In genomic region chr3:53056442-53056841, GRCh38 we compare ENCODE assay signal across 9 cellular contexts. TPM values are rescaled to one million over a fixed set of nuclear protein-coding genes. Genes with fewer than 3 reads are reported as not detected.
DNase-seq lines count a peak whose midpoint lies in the region; ATAC-seq and TF ChIP-seq lines count a peak whose summit lies in the region.
"Had no signal": no experiment of that assay in that cellular context is flagged by ENCODE, and none has a peak within 500 bp of the region (broad histone marks: within the 10 kb centered on the region; RNA-seq: fewer than 3 reads in every experiment).

No MANE protein-coding gene starts in this region.

- no peak for DNase-seq in BJ (ENCODE audit: low read depth)
- DNase-seq in GM23248 = peak; percentile 47
- DNase-seq in SK-N-SH = peak; percentile 48
- DNase-seq in islet precursor cell = peak; percentile 72
- no peak for DNase-seq in left lung
- no peak for DNase-seq in thyroid gland
- no peak for DNase-seq in NCI-H187 treated with DMSO at 0.1 percent for 48 hours (lab: John Stamatoyannopoulos, UW)
- DNase-seq in osteocyte (ENCODE audit: extremely low spot score, unreplicated experiment) = no peak
- DNase-seq: activated CD4-positive, alpha-beta T cell treated with anti-CD3 and anti-CD28 coated beads, Interleukin-2, amount 50 U/mL, for 48 hours had no signal

- H3K4me2 ChIP-seq in GM23248 (ENCODE audit: unreplicated experiment) (no peak overlapping the region), SK-N-SH (no peak overlapping the region)

- H3K9me2 ChIP-seq in GM23248 (ENCODE audit: insufficient read depth) (no peaks in the 10 kb centered on the region), SK-N-SH (no peaks in the 10 kb centered on the region)

- H3K79me2 ChIP-seq in GM23248 (ENCODE audit: insufficient read depth) = no peaks in the 10 kb centered on the region
- H3K79me2 ChIP-seq in SK-N-SH (ENCODE audit: insufficient read depth) = no peaks in the 10 kb centered on the region

- no peak overlapping the region for H3K27ac Mint-ChIP-seq in osteocyte (ENCODE audit: unreplicated experiment)

- CTCF ChIA-PET in BJ (lab: Yijun Ruan, JAX) = interaction anchor here (1.9 kb wide), 1 partner anchor 15 kb away, joined by 4 read pairs; no protein-coding TSS in a partner anchor
- CTCF ChIA-PET in SK-N-SH (lab: Yijun Ruan, JAX) = interaction anchor here (0.6 to 2.3 kb wide), 3 partner anchors 10 to 207 kb away, joined by 3 to 11 read pairs (median 5); partner anchors contain the start of gene SFMBT1

- H3K4me3 Mint-ChIP-seq in osteocyte (ENCODE audit: unreplicated experiment) = no peak overlapping the region

- H3K27me3 Mint-ChIP-seq in osteocyte (ENCODE audit: unreplicated experiment) = peaks cover 18% of the 10 kb centered on the region

- no peaks in the 10 kb centered on the region for H3K4me1 ChIP-seq in GM23248 (ENCODE audit: insufficient read depth)
- H3K4me1 ChIP-seq in SK-N-SH (ENCODE audit: control insufficient read depth in 1 of 2, insufficient read depth in 2 of 2, low read depth in 1 of 2, low read length in 1 of 2) = no peaks in the 10 kb centered on the region
- no peaks in the 10 kb centered on the region for H3K4me1 ChIP-seq in left lung
- H3K4me1 ChIP-seq in thyroid gland = no peaks in the 10 kb centered on the region

- H3K4me3 ChIP-seq in BJ (ENCODE audit: low read depth, low read length) (no peak overlapping the region), GM23248 (no peak overlapping the region), SK-N-SH (ENCODE audit: low read depth in 2 of 2, low read length in 1 of 2) (no peak overlapping the region), left lung (no peak overlapping the region), thyroid gland (replicated peaks in 1 of 3) (no peak overlapping the region)

- in situ Hi-C loops in GM23248 (cut with MboI) = no loop called here

- no peak for TF ChIP-seq POLR2A in thyroid gland (IDR thresholded peaks at IDR 0.05)

- TF ChIP-seq CTCF in BJ (IDR thresholded peaks at IDR 0.05; ENCODE audit: insufficient read depth, low read depth, low read length) (peak; percentile 41), SK-N-SH (IDR thresholded peaks at IDR 0.05) (peak; percentile 43), left lung (IDR thresholded peaks at IDR 0.05) (no peak), thyroid gland (IDR thresholded peaks at IDR 0.05) (peak in 2 of 6 experiments; percentile 8 to 13), osteocyte (IDR thresholded peaks at IDR 0.05) (no peak)

- H3K36me3 Mint-ChIP-seq in osteocyte (ENCODE audit: unreplicated experiment) = no peaks in the 10 kb centered on the region

- no peaks in the 10 kb centered on the region for H3K9me3 Mint-ChIP-seq in osteocyte (ENCODE audit: unreplicated experiment)

- H3K9me3 ChIP-seq in GM23248 (ENCODE audit: low read depth) = no peaks in the 10 kb centered on the region
- H3K9me3 ChIP-seq in SK-N-SH = no peaks in the 10 kb centered on the region
- H3K9me3 ChIP-seq in left lung = no peaks in the 10 kb centered on the region
- H3K9me3 ChIP-seq in thyroid gland = no peaks in the 10 kb centered on the region

- TF ChIP-seq EP300 in SK-N-SH (IDR thresholded peaks at IDR 0.05; ENCODE audit: borderline replicate concordance in 1 of 2, low read depth in 1 of 2, low read length in 1 of 2) = no peak

- H3K27me3 ChIP-seq in BJ (ENCODE audit: control insufficient read depth, insufficient read depth, low read length) (peaks cover 2% of the 10 kb centered on the region; the same call in 1 of the 2 replicates), GM23248 (replicated peaks; ENCODE audit: insufficient read depth) (peaks cover 6% of the 10 kb centered on the region; the same call in 1 of the 2 replicates), SK-N-SH (ENCODE audit: insufficient read depth) (no peaks in the 10 kb centered on the region), left lung (no peaks in the 10 kb centered on the region), thyroid gland (no peaks in the 10 kb centered on the region)

- ATAC-seq in left lung = no peak

- peak; percentile 30; the same call in 1 of the 2 replicates for TF ChIP-seq RAD21 in SK-N-SH (IDR thresholded peaks at IDR 0.05; ENCODE audit: low read length)

- POLR2A ChIA-PET in BJ (lab: Charles Lee) (no interaction called here), SK-N-SH (lab: Yijun Ruan, JAX) (no interaction called here)

- H3K36me3 ChIP-seq in BJ (ENCODE audit: control insufficient read depth, insufficient read depth, low read length) = no peaks in the 10 kb centered on the region
- no peaks in the 10 kb centered on the region for H3K36me3 ChIP-seq in GM23248 (ENCODE audit: low read depth)
- no peaks in the 10 kb centered on the region for H3K36me3 ChIP-seq in SK-N-SH (replicated peaks in 1 of 2; ENCODE audit: control insufficient read depth in 1 of 2, insufficient read depth in 2 of 2, low read length in 1 of 2)
- H3K36me3 ChIP-seq in left lung = no peaks in the 10 kb centered on the region
- no peaks in the 10 kb centered on the region for H3K36me3 ChIP-seq in thyroid gland

- WGBS in GM23248 (ENCODE audit: low coverage in 1 of 2, low lambda C conversion rate in 2 of 2, missing lambda C conversion rate in 2 of 2), 2 experiments = 67 to 75% methylated on average over 2 of the region's 2 CpGs
- WGBS in SK-N-SH (ENCODE audit: low lambda C conversion rate) = 89% methylated on average over 2 of the region's 2 CpGs
- WGBS in thyroid gland, 2 donors = 94 to 95% methylated on average over 2 of the region's 2 CpGs

- H2AFZ ChIP-seq in GM23248 = no peak overlapping the region
- no peak overlapping the region for H2AFZ ChIP-seq in SK-N-SH (ENCODE audit: low read depth)

- no peak overlapping the region for H3K9ac ChIP-seq in GM23248
- H3K9ac ChIP-seq in SK-N-SH = no peak overlapping the region

- no peaks in the 10 kb centered on the region for H3F3A ChIP-seq in GM23248 (ENCODE audit: insufficient read depth)
- no peaks in the 10 kb centered on the region for H3F3A ChIP-seq in SK-N-SH (replicated peaks; ENCODE audit: insufficient read depth)

- no peaks in the 10 kb centered on the region for H3K4me1 Mint-ChIP-seq in osteocyte (ENCODE audit: unreplicated experiment)

- intact Hi-C loops in left lung (cut with DNase I) (no loop called here), thyroid gland (cut with DNase I) (no loop called here)

- no peak overlapping the region for H3K27ac ChIP-seq in GM23248
- H3K27ac ChIP-seq in SK-N-SH (ENCODE audit: low read depth in 2 of 2, low read length in 1 of 2) = no peak overlapping the region
- no peak overlapping the region for H3K27ac ChIP-seq in left lung
- no peak overlapping the region for H3K27ac ChIP-seq in thyroid gland

- no peaks in the 10 kb centered on the region for H4K20me1 ChIP-seq in GM23248 (ENCODE audit: insufficient read depth)
- H4K20me1 ChIP-seq in SK-N-SH (ENCODE audit: insufficient read depth) = no peaks in the 10 kb centered on the region

TF ChIP-seq in SK-N-SH, 30 proteins besides CTCF, POLR2A, EP300 and RAD21:
- TF ChIP-seq SMC3 (IDR thresholded peaks at IDR 0.05; ENCODE audit: low read depth, low read length) = 0 out of 2 replicates have a peak, but pooled peaks have one; percentile 4
- TF ChIP-seq SIN3A (IDR thresholded peaks at IDR 0.05; ENCODE audit: borderline replicate concordance, low read depth, low read length) = no peak

RNA-seq across cellular contexts. Expression of gene SFMBT1, which starts 10.6 kb away (rescaled TPM):
- polyA plus RNA-seq in BJ (2011; rRNA removed) (2.1 and 2.6 TPM in 2 replicates), GM23248 (2016; fragmentation: Nextera tagmentation; extraction: Ambion mirVana) (2.2 and 2.3 TPM in 2 replicates), SK-N-SH (2012; rRNA removed) (0.62 and 0.72 TPM in 2 replicates)
- 3.8 and 4.8 TPM in 2 replicates for polyA minus RNA-seq in BJ (2011; rRNA and poly(A)+ RNA removed)
- 2.6 and 3.0 TPM in 2 replicates for total RNA-seq in GM23248 (2014; rRNA removed; shearing (Covaris generic))
- 0.93 and 1.4 TPM in 2 replicates for polyA plus RNA-seq in SK-N-SH (2012; cell fraction: cytosol; rRNA removed)
- polyA plus RNA-seq in SK-N-SH (2012; cell fraction: nucleus; rRNA removed) = 1.00 and 1.3 TPM in 2 replicates
- total RNA-seq in left lung (10 to 100 TPM in 1 of 2 donors, 1 to 10 TPM in 1; 9.7 to 12.9 TPM), thyroid gland (10 to 100 TPM; 17.2 to 35.3 (median 31.1) TPM), osteocyte (7.9 and 8.0 TPM in 2 replicates)

Comparison
In these comparisons a context has a peak if more than half of its experiments do, and no peak if none do; other contexts are left out.
1. DNase-seq: peak in GM23248 (single experiment), SK-N-SH (single experiment) and islet precursor cell (single experiment); none in BJ (single experiment), left lung (0 of 2), thyroid gland (0 of 2), NCI-H187 treated with DMSO at 0.1 percent for 48 hours (single experiment) and osteocyte (single experiment).
2. CTCF ChIP-seq: peak in BJ (single experiment) and SK-N-SH (single experiment); none in left lung (0 of 2) and osteocyte (single experiment).